Comparison of ENCODE assay signal across 9 cellular contexts in genomic region chr5:163855754-163856153, GRCh38.
"Had no signal": no experiment of that assay in that cellular context is flagged by ENCODE, and none has a peak within 500 bp of the region (broad histone marks: within the 10 kb centered on the region; RNA-seq: fewer than 3 reads in every experiment).

No MANE protein-coding gene starts in this region.

- H3K4me3 ChIP-seq: GM23338, HAP-1 had no signal

- FAIRE-seq: HTR-8/SVneo had no signal

- H3K9me3 ChIP-seq: HAP-1 had no signal

- H3K36me3 ChIP-seq: HAP-1 had no signal

- H3K4me1 ChIP-seq: HAP-1 had no signal

- H3K9ac ChIP-seq: KMS-11 had no signal

- H3K27ac Mint-ChIP-seq: GM23338, HFFc6 had no signal

- H2AFZ ChIP-seq: GM23338 had no signal

- ATAC-seq: GM23338 had no signal

- DNase-seq: H7, HFFc6, IMR-90, Karpas-422, KBM-7 had no signal

- H3K4me1 Mint-ChIP-seq: GM23338 had no signal

- H3K27ac ChIP-seq: KMS-11 had no signal

- H3K4me2 ChIP-seq: GM23338, KMS-11 had no signal

- H3K4me3 Mint-ChIP-seq: GM23338, HFFc6 had no signal
